25 cellular contexts compared by ENCODE assay signal in the genomic region with DNA sequence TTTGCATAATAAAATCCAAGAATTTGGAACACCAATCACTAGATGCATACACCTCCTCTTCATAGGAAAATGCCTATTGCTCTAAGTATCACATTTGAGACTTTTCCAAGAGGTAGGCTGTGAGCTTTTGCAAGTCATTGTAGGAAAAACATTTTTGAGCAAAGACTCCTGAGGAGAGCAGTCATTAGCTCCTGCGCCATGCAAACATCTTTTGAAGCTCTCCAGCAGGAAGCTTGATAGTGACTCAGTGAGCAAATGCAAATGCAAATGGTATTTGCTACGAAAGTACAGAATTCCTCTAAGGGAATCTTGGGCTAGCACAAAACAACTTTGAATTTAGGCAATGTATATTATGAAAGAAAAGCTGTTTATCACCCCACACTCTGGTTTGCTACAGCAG.
"Had no signal": no experiment of that assay in that cellular context is flagged by ENCODE, and none has a peak within 500 bp of the region (broad histone marks: within the 10 kb centered on the region; RNA-seq: fewer than 3 reads in every experiment).

No MANE protein-coding gene starts in this region.

- ATAC-seq: activated CD8-positive, alpha-beta T cell treated with anti-CD3 and anti-CD28 coated beads, Interleukin-2, amount 10 ng/mL, durations not matched to agents 7 days and 5 days; activated T-helper 17 cell treated with anti-CD3 and anti-CD28 coated beads, Interleukin-2, amount 50 U/mL, for 72 hours; body of pancreas; effector memory CD8-positive, alpha-beta T cell; esophagus mucosa; naive thymus-derived CD8-positive, alpha-beta T cell had no signal

- H3K27ac Mint-ChIP-seq: activated CD8-positive, alpha-beta T cell treated with anti-CD3 and anti-CD28 coated beads, Interleukin-2, amount 10 ng/mL, durations not matched to agents 7 days and 5 days; activated naive CD8-positive, alpha-beta T cell treated with anti-CD3 and anti-CD28 coated beads for 36 hours; activated T-helper 17 cell treated with anti-CD3 and anti-CD28 coated beads, Interleukin-2, amount 50 U/mL, for 72 hours; effector memory CD8-positive, alpha-beta T cell; immature natural killer cell; mesothelial cell of epicardium; naive thymus-derived CD8-positive, alpha-beta T cell; stimulated activated naive CD8-positive, alpha-beta T cell treated with anti-CD3 and anti-CD28 coated beads, Interleukin-15, Interleukin-2, amounts not matched to agents 100 ng/mL and 50 ng/mL, for 24 hours; T-helper 1 cell treated with Interleukin-12 subunit alpha and Interleukin-12 subunit beta and Interleukin-4 antibody, amounts not matched to agents 30 μg/mL and 1 μg/mL, for 36 hours had no signal

- H3K4me1 ChIP-seq: body of pancreas, left ventricle myocardium inferior, prostate gland, right atrium auricular region, transverse colon, uterus had no signal

- H3K9me3 ChIP-seq: body of pancreas, neutrophil, ovary, prostate gland, right atrium auricular region, transverse colon, uterus had no signal

- H3K27me3 ChIP-seq: body of pancreas, neutrophil, ovary, right atrium auricular region, transverse colon, uterus had no signal

- H3K36me3 Mint-ChIP-seq: activated naive CD8-positive, alpha-beta T cell treated with anti-CD3 and anti-CD28 coated beads for 36 hours; immature natural killer cell; mesothelial cell of epicardium; naive thymus-derived CD8-positive, alpha-beta T cell had no signal

- H3K27me3 Mint-ChIP-seq: stimulated activated naive CD8-positive, alpha-beta T cell treated with anti-CD3 and anti-CD28 coated beads, Interleukin-15, Interleukin-2, amounts not matched to agents 100 ng/mL and 50 ng/mL, for 24 hours had no signal

- H3K4me1 Mint-ChIP-seq: activated naive CD8-positive, alpha-beta T cell treated with anti-CD3 and anti-CD28 coated beads for 36 hours; activated T-helper 17 cell treated with anti-CD3 and anti-CD28 coated beads, Interleukin-2, amount 50 U/mL, for 72 hours; immature natural killer cell; mesothelial cell of epicardium; naive thymus-derived CD8-positive, alpha-beta T cell had no signal

- FAIRE-seq: endothelial cell of umbilical vein had no signal

- H3K27ac ChIP-seq: body of pancreas, left ventricle myocardium inferior, neutrophil, ovary, prostate gland, right atrium auricular region, transverse colon, uterus had no signal

- H3K4me3 Mint-ChIP-seq: activated CD8-positive, alpha-beta T cell treated with anti-CD3 and anti-CD28 coated beads, Interleukin-2, amount 10 ng/mL, durations not matched to agents 7 days and 5 days; activated naive CD8-positive, alpha-beta T cell treated with anti-CD3 and anti-CD28 coated beads for 36 hours; activated T-helper 17 cell treated with anti-CD3 and anti-CD28 coated beads, Interleukin-2, amount 50 U/mL, for 72 hours; effector memory CD8-positive, alpha-beta T cell; immature natural killer cell; mesothelial cell of epicardium; naive thymus-derived CD8-positive, alpha-beta T cell; stimulated activated naive CD8-positive, alpha-beta T cell treated with anti-CD3 and anti-CD28 coated beads, Interleukin-15, Interleukin-2, amounts not matched to agents 100 ng/mL and 50 ng/mL, for 24 hours; T-helper 1 cell treated with Interleukin-12 subunit alpha and Interleukin-12 subunit beta and Interleukin-4 antibody, amounts not matched to agents 30 μg/mL and 1 μg/mL, for 36 hours had no signal

- H3K9me3 Mint-ChIP-seq: activated naive CD8-positive, alpha-beta T cell treated with anti-CD3 and anti-CD28 coated beads for 36 hours; T-helper 1 cell treated with Interleukin-12 subunit alpha and Interleukin-12 subunit beta and Interleukin-4 antibody, amounts not matched to agents 30 μg/mL and 1 μg/mL, for 36 hours had no signal

- H3K4me3 ChIP-seq: body of pancreas, left ventricle myocardium inferior, ovary, prostate gland, right atrium auricular region, transverse colon, uterus had no signal

- DNase-seq: activated CD4-positive, alpha-beta T cell treated with anti-CD3 and anti-CD28 coated beads for 48 hours; activated CD8-positive, alpha-beta T cell treated with anti-CD3 and anti-CD28 coated beads, Interleukin-2, amount 10 ng/mL, durations not matched to agents 7 days and 5 days; activated naive CD4-positive, alpha-beta T cell; activated naive CD8-positive, alpha-beta T cell treated with anti-CD3 and anti-CD28 coated beads for 36 hours; activated T-cell treated with anti-CD3 and anti-CD28 coated beads, Interleukin-2, amount 50 U/mL, for 1 hour; body of pancreas; effector memory CD8-positive, alpha-beta T cell; foreskin melanocyte; immature natural killer cell; left ventricle myocardium inferior; naive thymus-derived CD8-positive, alpha-beta T cell; ovary; stimulated activated CD4-positive, alpha-beta T cell treated with anti-CD3 and anti-CD28 coated beads, Interleukin-12 subunit alpha, Interleukin-12 subunit beta, amount 100 ng/mL, for 4 hours; stimulated activated CD4-positive, alpha-beta T cell treated with anti-CD3 and anti-CD28 coated beads, Interleukin-4, amount 100 ng/mL, for 4 hours; transverse colon; uterus had no signal

- H3K36me3 ChIP-seq: left ventricle myocardium inferior, neutrophil, ovary, prostate gland, right atrium auricular region, transverse colon, uterus had no signal
